Comparison of ENCODE assay signal across 17 cellular contexts in genomic region chr22:39312410-39312809, GRCh38. TPM values are rescaled to one million over a fixed set of nuclear protein-coding genes. Genes with fewer than 3 reads are reported as not detected.
DNase-seq lines count a peak whose midpoint lies in the region; ATAC-seq, FAIRE-seq and TF ChIP-seq lines count a peak whose summit lies in the region.
"Had no signal": no experiment of that assay in that cellular context is flagged by ENCODE, and none has a peak within 500 bp of the region (broad histone marks: within the 10 kb centered on the region; RNA-seq: fewer than 3 reads in every experiment).

No MANE protein-coding gene starts in this region.

- no peaks in the 10 kb centered on the region for H3K9me3 ChIP-seq in SK-N-MC (ENCODE audit: low read depth, low read length)

- H3K4me3 Mint-ChIP-seq in activated T-cell treated with anti-CD3 and anti-CD28 coated beads, Interleukin-2, amount 50 U/mL, for 24 hours, result peak overlapping the region; percentile 99
- H3K4me3 Mint-ChIP-seq in T-cell, result no peak overlapping the region
- H3K4me3 Mint-ChIP-seq in naive thymus-derived CD8-positive, alpha-beta T cell, result no peak overlapping the region
- H3K4me3 Mint-ChIP-seq: brain, immature natural killer cell had no signal

- no peak for FAIRE-seq in GM12891 (lab: Jason Lieb, UNC)
- FAIRE-seq: frontal cortex had no signal

- TF ChIP-seq POLR2A in GM12891 (IDR thresholded peaks at IDR 0.05; ENCODE audit: low read depth, low read length), result no peak; the same call in 1 of the 2 replicates

- H3K36me3 ChIP-seq in SK-N-MC (ENCODE audit: insufficient read depth, low read length), result peaks cover 60% of the 10 kb centered on the region

- no peak overlapping the region for H3K9ac ChIP-seq in SK-N-MC (ENCODE audit: insufficient read length)

- DNase-seq in activated T-cell treated with anti-CD3 and anti-CD28 coated beads, Interleukin-2, amount 50 U/mL, for 24 hours, result peak; percentile 52
- no peak for DNase-seq in activated T-cell treated with anti-CD3 and anti-CD28 coated beads, Interleukin-2, amount 50 U/mL, for 1 hour
- DNase-seq in GM12891 (ENCODE audit: insufficient read length, low spot score) (no peak), SK-N-MC (ENCODE audit: low read depth, low spot score) (no peak), RPMI8226 (no peak), T-cell (no peak)
- DNase-seq in naive thymus-derived CD8-positive, alpha-beta T cell, result no peak
- DNase-seq: activated CD4-positive, CD25-positive, alpha-beta regulatory T cell; effector CD8-positive, alpha-beta T cell; GOT3; immature natural killer cell; NCI-H1930 had no signal

- peaks cover 69% of the 10 kb centered on the region for H3K36me3 Mint-ChIP-seq in activated T-cell treated with anti-CD3 and anti-CD28 coated beads, Interleukin-2, amount 50 U/mL, for 24 hours (ENCODE audit: low read depth)
- peaks cover 50% of the 10 kb centered on the region for H3K36me3 Mint-ChIP-seq in T-cell
- H3K36me3 Mint-ChIP-seq in naive thymus-derived CD8-positive, alpha-beta T cell, result peaks cover 0 to 63% (median 11%) of the 10 kb centered on the region in 3 donors

- CTCF ChIA-PET in T-cell (lab: Charles Lee), result interaction anchor here (0.5 to 0.9 kb wide), 3 partner anchors 97 to 794 kb away, joined by 3 to 6 read pairs (median 3); no protein-coding TSS in a partner anchor

- ATAC-seq in esophagus mucosa (peak; percentile 2), T-cell (replicated peaks in 1 of 4) (no peak)
- no peak for ATAC-seq in naive thymus-derived CD8-positive, alpha-beta T cell
- ATAC-seq: activated T-helper 17 cell treated with anti-CD3 and anti-CD28 coated beads, Interleukin-2, amount 50 U/mL, for 72 hours had no signal

- H3K27ac ChIP-seq in SK-N-MC, result peak overlapping the region; percentile 54
- H3K27ac ChIP-seq: HL-60 had no signal

- peak overlapping the region; percentile 88 for H3K27ac Mint-ChIP-seq in activated T-cell treated with anti-CD3 and anti-CD28 coated beads, Interleukin-2, amount 50 U/mL, for 24 hours
- H3K27ac Mint-ChIP-seq in T-cell, result peak overlapping the region in 1 of 2 donors; percentile 22
- peak overlapping the region in 2 of 10 donors; percentile 66 to 81 for H3K27ac Mint-ChIP-seq in naive thymus-derived CD8-positive, alpha-beta T cell

- H3K4me1 Mint-ChIP-seq in activated T-cell treated with anti-CD3 and anti-CD28 coated beads, Interleukin-2, amount 50 U/mL, for 24 hours (ENCODE audit: low read depth), result peaks cover 68% of the 10 kb centered on the region
- peaks cover 28 to 66% (median 51%) of the 10 kb centered on the region in 3 donors for H3K4me1 Mint-ChIP-seq in T-cell
- peaks cover 8 to 57% (median 37%) of the 10 kb centered on the region in 4 donors for H3K4me1 Mint-ChIP-seq in naive thymus-derived CD8-positive, alpha-beta T cell

- H3K4me3 ChIP-seq in SK-N-MC, result no peak overlapping the region

- no peaks in the 10 kb centered on the region for H3K9me3 Mint-ChIP-seq in activated T-cell treated with anti-CD3 and anti-CD28 coated beads, Interleukin-2, amount 50 U/mL, for 24 hours
- H3K9me3 Mint-ChIP-seq in T-cell, result no peaks in the 10 kb centered on the region
- no peaks in the 10 kb centered on the region for H3K9me3 Mint-ChIP-seq in naive thymus-derived CD8-positive, alpha-beta T cell
- H3K9me3 Mint-ChIP-seq: activated T-helper 17 cell treated with anti-CD3 and anti-CD28 coated beads, Interleukin-2, amount 50 U/mL, for 72 hours; brain; immature natural killer cell had no signal

- H3K27me3 Mint-ChIP-seq in activated T-cell treated with anti-CD3 and anti-CD28 coated beads, Interleukin-2, amount 50 U/mL, for 24 hours, result no peaks in the 10 kb centered on the region
- H3K27me3 Mint-ChIP-seq in T-cell, result no peaks in the 10 kb centered on the region
- H3K27me3 Mint-ChIP-seq in naive thymus-derived CD8-positive, alpha-beta T cell, result no peaks in the 10 kb centered on the region
- H3K27me3 Mint-ChIP-seq: activated T-helper 17 cell treated with anti-CD3 and anti-CD28 coated beads, Interleukin-2, amount 50 U/mL, for 72 hours; brain had no signal

- POLR2A ChIA-PET in T-cell (lab: Charles Lee), result no interaction called here
- POLR2A ChIA-PET in naive thymus-derived CD8-positive, alpha-beta T cell (lab: Charles Lee), result interaction anchor here (1.1 to 4.5 kb wide), 3 partner anchors 7 to 150 kb away, joined by 3 to 62 read pairs (median 17); partner anchors contain the start of gene RPL3

TF ChIP-seq in GM12891, 5 proteins besides CTCF, POLR2A, EP300 and RAD21:
- TF ChIP-seq POU2F2 (IDR thresholded peaks at IDR 0.05; ENCODE audit: low read depth, low read length) (no peak), POLR2AphosphoS5 (IDR thresholded peaks at IDR 0.05; ENCODE audit: low read depth, low read length) (peak; percentile 27; the same call in 1 of the 2 replicates)
TF ChIP-seq in GM12891: peak in this region for 1.

RNA-seq across cellular contexts. Expression of gene RPL3, which starts 7.0 kb away (rescaled TPM):
- polyA plus RNA-seq in GM12891 (2012; ENCODE audit: low read depth, missing spikeins), result 5,515 TPM
- total RNA-seq in esophagus mucosa, result 1,774 TPM
- 1,000 to 10,000 TPM; 3,304 to 3,660 (median 3,479) TPM for total RNA-seq in T-cell
- total RNA-seq in naive thymus-derived CD8-positive, alpha-beta T cell, result 1,000 to 10,000 TPM; 3,621 to 3,622 TPM
- 1,000 to 10,000 TPM; 4,219 to 5,383 (median 4,759) TPM for polyA plus RNA-seq in naive thymus-derived CD8-positive, alpha-beta T cell

RNA-seq across cellular contexts. Expression of gene SYNGR1, which starts 37.4 kb away (rescaled TPM):
- 4.9 TPM for polyA plus RNA-seq in GM12891 (2012; ENCODE audit: low read depth, missing spikeins)
- total RNA-seq in esophagus mucosa, result 23.0 TPM
- 1 to 10 TPM; 1.1 to 4.3 (median 2.7) TPM for total RNA-seq in T-cell
- 10 to 100 TPM in 1 of 2 experiments, 1 to 10 TPM in 1; 10.0 to 11.4 TPM for total RNA-seq in naive thymus-derived CD8-positive, alpha-beta T cell
- polyA plus RNA-seq in naive thymus-derived CD8-positive, alpha-beta T cell, result 10 to 100 TPM; 10.1 to 14.8 (median 12.0) TPM
- total RNA-seq: activated T-helper 17 cell treated with anti-CD3 and anti-CD28 coated beads, Interleukin-2, amount 50 U/mL, for 72 hours had no signal
